ENCODE assay signal across 8 cellular contexts in the genomic region with DNA sequence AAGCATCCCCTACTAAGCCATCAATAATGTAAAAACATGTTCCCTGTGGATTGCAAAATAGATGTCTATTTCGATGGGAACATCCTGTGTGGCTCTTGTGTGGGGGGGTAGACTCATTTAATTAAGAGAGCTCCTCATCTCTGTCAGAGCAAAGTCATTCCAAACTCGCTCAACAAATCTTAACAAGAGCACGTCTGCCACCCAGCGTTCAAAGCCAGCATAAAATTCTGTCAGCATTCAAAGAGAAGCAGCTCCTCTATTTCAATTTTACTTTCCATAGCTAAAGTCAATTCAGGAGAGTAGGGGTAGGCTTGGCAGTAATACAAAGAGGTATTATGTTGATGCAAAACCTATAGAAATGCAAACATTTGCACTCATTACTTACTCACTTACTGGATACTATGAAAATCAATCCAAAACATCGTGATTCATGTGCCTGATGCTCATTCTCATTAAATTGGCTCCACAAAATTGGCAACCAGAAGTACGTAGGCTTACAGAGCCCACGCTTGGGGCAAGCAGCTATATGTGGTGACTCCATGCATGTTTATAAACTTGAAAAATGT.
DNase-seq lines count a peak whose midpoint lies in the region; ATAC-seq and TF ChIP-seq lines count a peak whose summit lies in the region.

No MANE protein-coding gene starts in this region.

- DNase-seq in NCI-H345 (lab: John Stamatoyannopoulos, UW) (peak; percentile 3), NCI-H345 treated with DMSO at 0.1 percent for 48 hours (lab: John Stamatoyannopoulos, UW; ENCODE audit: unreplicated experiment) (no peak), NCI-H774 (lab: John Stamatoyannopoulos, UW) (peak; percentile 35), glomerular visceral epithelial cell (ENCODE audit: extremely low spot score) (peak; percentile 52), progenitor cell of endocrine pancreas (ENCODE audit: low spot score, unreplicated experiment) (no peak), omental fat pad (ENCODE audit: low spot score) (no peak)
- DNase-seq in activated T-cell treated with anti-CD3 and anti-CD28 coated beads, Interleukin-2, amount 50 U/mL, for 4 hours: peak; percentile 5

- TF ChIP-seq CTCF in progenitor cell of endocrine pancreas (IDR thresholded peaks at IDR 0.05; ENCODE audit: unreplicated experiment): peak; percentile 64
- no peak for TF ChIP-seq CTCF in omental fat pad (IDR thresholded peaks at IDR 0.05)

- peaks cover 7% of the 10 kb centered on the region for H3K27me3 Mint-ChIP-seq in activated T-cell treated with anti-CD3 and anti-CD28 coated beads, Interleukin-2, amount 50 U/mL, for 4 hours (ENCODE audit: low read depth)
- H3K27me3 Mint-ChIP-seq in progenitor cell of endocrine pancreas: no peaks in the 10 kb centered on the region

- no peaks in the 10 kb centered on the region for H3K9me3 Mint-ChIP-seq in activated T-cell treated with anti-CD3 and anti-CD28 coated beads, Interleukin-2, amount 50 U/mL, for 4 hours
- H3K9me3 Mint-ChIP-seq in progenitor cell of endocrine pancreas (ENCODE audit: low read depth): no peaks in the 10 kb centered on the region

- no peak overlapping the region for H3K4me3 Mint-ChIP-seq in activated T-cell treated with anti-CD3 and anti-CD28 coated beads, Interleukin-2, amount 50 U/mL, for 4 hours
- H3K4me3 Mint-ChIP-seq in progenitor cell of endocrine pancreas (ENCODE audit: low read depth): no peak overlapping the region

- H3K36me3 Mint-ChIP-seq in activated T-cell treated with anti-CD3 and anti-CD28 coated beads, Interleukin-2, amount 50 U/mL, for 4 hours (ENCODE audit: insufficient read depth): no peaks in the 10 kb centered on the region
- H3K36me3 Mint-ChIP-seq in progenitor cell of endocrine pancreas (ENCODE audit: insufficient read depth): no peaks in the 10 kb centered on the region

- ATAC-seq in HG02798 (IDR thresholded peaks at IDR 0.05; ENCODE audit: poor library complexity, unreplicated experiment) (peak; percentile 68), omental fat pad (ENCODE audit: low FRiP score) (no peak)
- ATAC-seq in activated T-cell treated with anti-CD3 and anti-CD28 coated beads, Interleukin-2, amount 50 U/mL, for 4 hours: no peak

- H3K27ac Mint-ChIP-seq in progenitor cell of endocrine pancreas: no peak overlapping the region

- H3K4me1 Mint-ChIP-seq in activated T-cell treated with anti-CD3 and anti-CD28 coated beads, Interleukin-2, amount 50 U/mL, for 4 hours (ENCODE audit: low read depth): no peaks in the 10 kb centered on the region
- H3K4me1 Mint-ChIP-seq in progenitor cell of endocrine pancreas (ENCODE audit: low read depth): no peaks in the 10 kb centered on the region

Comparison
In these comparisons a context has a peak if more than half of its experiments do, and no peak if none do; other contexts are left out.
1. DNase-seq: peak in NCI-H345 (single experiment), NCI-H774 (single experiment), activated T-cell treated with anti-CD3 and anti-CD28 coated beads, Interleukin-2, amount 50 U/mL, for 4 hours (single experiment) and glomerular visceral epithelial cell (single experiment); none in NCI-H345 treated with DMSO at 0.1 percent for 48 hours (single experiment), progenitor cell of endocrine pancreas (single experiment) and omental fat pad (single experiment).